7 cellular contexts compared by ENCODE assay signal in genomic region chr12:88667615-88668014, GRCh38.
DNase-seq lines count a peak whose midpoint lies in the region; FAIRE-seq and TF ChIP-seq lines count a peak whose summit lies in the region.
"Not testable (repeated sequence)": the region's sequence is repeated elsewhere in the genome, so short reads cannot be mapped to it uniquely, and the experiment has no call there.

No MANE protein-coding gene starts in this region.

- H3K4ac ChIP-seq in H1 (replicated peaks; ENCODE audit: insufficient read length, low read depth, low read length) = not testable (repeated sequence)

- not testable (repeated sequence) for H3K79me1 ChIP-seq in H1 (ENCODE audit: low read depth, low read length)

- H2BK20ac ChIP-seq in H1 (ENCODE audit: low read length) = not testable (repeated sequence)

- not testable (repeated sequence) for H2AK5ac ChIP-seq in H1 (ENCODE audit: low read depth, low read length)

- not testable (repeated sequence) for H4K91ac ChIP-seq in H1 (replicated peaks; ENCODE audit: insufficient read length, low read length)

- WGBS in H1 (ENCODE audit: extremely low coverage in 1 of 2, insufficient coverage in 1 of 2, insufficient read length in 1 of 2, insufficient replicate concordance in 2 of 2, low coverage in 1 of 2, low lambda C conversion rate in 2 of 2, missing lambda C conversion rate in 1 of 2), 2 experiments = 94% methylated on average over 5 of the region's 5 CpGs; no CpG with 5 or more reads in 1 of the 2 experiments
- 69 to 80% methylated on average over 4 to 5 of the region's 5 CpGs for WGBS in mesodermal cell (ENCODE audit: insufficient coverage in 2 of 2), 2 experiments

- not testable (repeated sequence) for H2BK15ac ChIP-seq in H1 (ENCODE audit: low read length)

- FAIRE-seq in H1 (lab: Jason Lieb, UNC) = not testable (repeated sequence)

- not testable (repeated sequence) for H4K5ac ChIP-seq in H1 (ENCODE audit: insufficient read length, low read depth, low read length)

- CTCF ChIA-PET in H1 (lab: Charles Lee; ENCODE audit: partially characterized antibody) = not testable (repeated sequence)

- H3K79me2 ChIP-seq in H1 (ENCODE audit: control insufficient read depth in 1 of 2, insufficient read depth in 2 of 2, low read length in 2 of 2) = not testable (repeated sequence)

- H2BK12ac ChIP-seq in H1 (ENCODE audit: low read depth, low read length) = not testable (repeated sequence)

- POLR2A ChIA-PET in H1 (lab: Charles Lee; ENCODE audit: partially characterized antibody) = not testable (repeated sequence)

- not testable (repeated sequence) for H3K23ac ChIP-seq in H1 (ENCODE audit: insufficient read length)

- not testable (repeated sequence) for H3K27ac ChIP-seq in H1 (ENCODE audit: low read depth, low read length)
- peak overlapping the region; percentile 81 for H3K27ac ChIP-seq in mesodermal cell (ENCODE audit: low read depth, low read length, severe bottlenecking)

- not testable (repeated sequence) for H3K18ac ChIP-seq in H1 (ENCODE audit: extremely low read depth, low read length)

- TF ChIP-seq CTCF in H1 (IDR thresholded peaks at IDR 0.05; ENCODE audit: control extremely low read depth in 1 of 3, insufficient read depth in 1 of 3, low read depth in 1 of 3, low read length in 3 of 3) = not testable (repeated sequence)

- not testable (repeated sequence) for H3K4me1 ChIP-seq in H1 (replicated peaks in 1 of 4; ENCODE audit: control insufficient read depth in 3 of 4, insufficient read depth in 4 of 4, low read length in 3 of 4)
- H3K4me1 ChIP-seq in mesodermal cell (ENCODE audit: control insufficient read depth, insufficient read depth, low read length, poor library complexity, severe bottlenecking) = peaks cover 12% of the 10 kb centered on the region

- H3K36me3 ChIP-seq in H1 (ENCODE audit: control insufficient read depth in 2 of 4, insufficient read depth in 4 of 4, low read length in 3 of 4); mesodermal cell (ENCODE audit: control insufficient read depth, insufficient read depth, low read length): not testable (repeated sequence)

- not testable (repeated sequence) for H4K20me1 ChIP-seq in H1 (replicated peaks in 1 of 2; ENCODE audit: control insufficient read depth in 1 of 2, insufficient read depth in 2 of 2, low read length in 2 of 2)

- H2AFZ ChIP-seq in H1 (ENCODE audit: low read length) = 0 out of 2 replicates have a peak overlapping the region, but pooled peaks have one; percentile 64

- not testable (repeated sequence) for H3K56ac ChIP-seq in H1 (replicated peaks; ENCODE audit: insufficient read length, low read depth, low read length)

- H3K4me2 ChIP-seq in H1 (ENCODE audit: insufficient read depth in 1 of 2, low read depth in 2 of 2, low read length in 2 of 2) = not testable (repeated sequence)

- not testable (repeated sequence) for H4K8ac ChIP-seq in H1 (ENCODE audit: extremely low read depth, insufficient read depth, low read length)

- H3K4me3 ChIP-seq in H1 (ENCODE audit: extremely low read depth in 1 of 4, insufficient read depth in 2 of 4, low read depth in 3 of 4, low read length in 4 of 4); mesodermal cell (ENCODE audit: extremely low read depth, insufficient read depth, low read length, poor library complexity, severe bottlenecking): not testable (repeated sequence)

- H3K14ac ChIP-seq in H1 (ENCODE audit: insufficient read length) = not testable (repeated sequence)

- H3K23me2 ChIP-seq in H1 (ENCODE audit: low read depth, low read length) = not testable (repeated sequence)

- TF ChIP-seq POLR2A in H1 (IDR thresholded peaks at IDR 0.05; ENCODE audit: control extremely low read depth in 1 of 2, low read depth in 2 of 2, low read length in 2 of 2) = not testable (repeated sequence)

- TF ChIP-seq EP300 in H1 (IDR thresholded peaks at IDR 0.05; ENCODE audit: borderline replicate concordance in 1 of 2, low read depth in 2 of 2, low read length in 2 of 2) = not testable (repeated sequence)

- not testable (repeated sequence) for H3K9me3 ChIP-seq in H1 (ENCODE audit: insufficient read depth in 2 of 2, low read depth in 1 of 2, low read length in 1 of 2); mesodermal cell (ENCODE audit: control insufficient read depth, low read length)

- DNase-seq in ELF-1 (ENCODE audit: low read depth, low spot score) = peak; percentile 63
- peak; percentile 11 for DNase-seq in NCI-H2227 (lab: John Stamatoyannopoulos, UW; ENCODE audit: unreplicated experiment)
- peak; percentile 51 for DNase-seq in amniotic epithelial cell (ENCODE audit: low read depth)
- DNase-seq in H1 (ENCODE audit: low read depth in 1 of 2, low spot score in 2 of 2) = not testable (repeated sequence)
- DNase-seq in iris pigment epithelial cell (ENCODE audit: low read depth) = peak; percentile 15
- peak; percentile 2 for DNase-seq in retina

- H3K27me3 ChIP-seq in H1 (replicated peaks in 1 of 4; ENCODE audit: control insufficient read depth in 3 of 4, extremely low read depth in 1 of 4, insufficient read depth in 3 of 4, low read length in 3 of 4) = not testable (repeated sequence)

- H3K9ac ChIP-seq in H1 (replicated peaks in 1 of 4; ENCODE audit: extremely low read depth in 1 of 4, low read depth in 3 of 4, low read length in 3 of 4) = not testable (repeated sequence)

- not testable (repeated sequence) for H2BK120ac ChIP-seq in H1 (replicated peaks; ENCODE audit: low read depth, low read length)

- not testable (repeated sequence) for TF ChIP-seq RAD21 in H1 (IDR thresholded peaks at IDR 0.05 in 1 of 2, conservative IDR thresholded peaks at IDR 0.05 in 1 of 2; ENCODE audit: low read depth in 2 of 2, low read length in 2 of 2)

- not testable (repeated sequence) for H2BK5ac ChIP-seq in H1 (ENCODE audit: low read depth, low read length)
